Comparison of ENCODE assay signal across 30 cellular contexts in genomic region chr1:110986407-110986891, GRCh38.
"Had no signal": no experiment of that assay in that cellular context is flagged by ENCODE, and none has a peak within 500 bp of the region (broad histone marks: within the 10 kb centered on the region; RNA-seq: fewer than 3 reads in every experiment).

No MANE protein-coding gene starts in this region.

- H3K4me3 Mint-ChIP-seq: immature natural killer cell; mesothelial cell of epicardium; naive B cell; nephron; neural crest cell; stimulated activated naive CD8-positive, alpha-beta T cell treated with anti-CD3 and anti-CD28 coated beads, Interleukin-15, Interleukin-2, amounts not matched to agents 100 ng/mL and 50 ng/mL, for 24 hours had no signal

- DNase-seq: hypothalamus; immature natural killer cell; kidney; left colon; left lung; lower lobe of right lung; mesendoderm; naive B cell; nucleus accumbens; pancreas; posterior cingulate gyrus; retina; right cardiac atrium; stimulated activated CD4-positive, alpha-beta T cell treated with anti-CD3 and anti-CD28 coated beads, Interleukin-12 subunit alpha, Interleukin-12 subunit beta, amount 100 ng/mL, for 4 hours; stimulated activated CD4-positive, alpha-beta T cell treated with anti-CD3 and anti-CD28 coated beads, Interleukin-15, amount 100 ng/mL, for 24 hours; stimulated activated CD4-positive, alpha-beta T cell treated with anti-CD3 and anti-CD28 coated beads, Interleukin-2, amount 100 ng/mL, for 24 hours; stimulated activated CD4-positive, alpha-beta T cell treated with anti-CD3 and anti-CD28 coated beads, Interleukin-4, amount 100 ng/mL, for 1 hour; stimulated activated naive CD4-positive, alpha-beta T cell; tibial artery; trophoblast cell; upper lobe of right lung had no signal

- H3K4me1 Mint-ChIP-seq: mesothelial cell of epicardium, nephron, neural crest cell had no signal

- H3K9me3 ChIP-seq: left lung, lower lobe of right lung, pancreas, prostate gland, thoracic aorta, upper lobe of right lung had no signal

- H3K4me3 ChIP-seq: left lung, lower lobe of right lung, pancreas, prostate gland, skin epidermis, suprapubic skin, thoracic aorta, tibial artery, upper lobe of right lung had no signal

- H3K36me3 Mint-ChIP-seq: immature natural killer cell, mesothelial cell of epicardium had no signal

- H3K27me3 ChIP-seq: pancreas, tibial artery had no signal

- H3K4me1 ChIP-seq: left lung, lower lobe of right lung, pancreas, prostate gland, suprapubic skin, tibial artery, upper lobe of right lung had no signal

- H3K27ac ChIP-seq: left lung, lower lobe of right lung, pancreas, prostate gland, skin epidermis, suprapubic skin, thoracic aorta, tibial artery, upper lobe of right lung had no signal

- H3K36me3 ChIP-seq: left lung, lower lobe of right lung, pancreas, prostate gland, suprapubic skin, thoracic aorta, tibial artery, upper lobe of right lung had no signal

- ATAC-seq: left colon, left lung, lower lobe of right lung, pancreas, right cardiac atrium, sciatic nerve, upper lobe of right lung had no signal

- H3K27ac Mint-ChIP-seq: immature natural killer cell; mesothelial cell of epicardium; naive B cell; nephron; stimulated activated naive CD8-positive, alpha-beta T cell treated with anti-CD3 and anti-CD28 coated beads, Interleukin-15, Interleukin-2, amounts not matched to agents 100 ng/mL and 50 ng/mL, for 24 hours had no signal

- H3K9me3 Mint-ChIP-seq: immature natural killer cell had no signal
